Comparison of ENCODE assay signal across 21 cellular contexts in genomic region chr1:225860107-225860506, GRCh38. TPM values are rescaled to one million over a fixed set of nuclear protein-coding genes. Genes with fewer than 3 reads are reported as not detected.
DNase-seq lines count a peak whose midpoint lies in the region; ATAC-seq lines count a peak whose summit lies in the region.
"Had no signal": no experiment of that assay in that cellular context is flagged by ENCODE, and none has a peak within 500 bp of the region (broad histone marks: within the 10 kb centered on the region; RNA-seq: fewer than 3 reads in every experiment).

No MANE protein-coding gene starts in this region.

- CTCF ChIA-PET in activated naive CD4-positive, alpha-beta T cell treated with anti-CD3 and anti-CD28 coated beads for 36 hours (lab: Charles Lee), result interaction anchor here (0.7 kb wide), 1 partner anchor 51 kb away, joined by 3 read pairs; no protein-coding TSS in a partner anchor
- CTCF ChIA-PET in T-cell (lab: Charles Lee), result interaction anchor here in 1 of 2 donors (0.6 kb wide), 1 partner anchor 80 kb away, joined by 7 read pairs; no protein-coding TSS in a partner anchor

- no peaks in the 10 kb centered on the region for H3K27me3 Mint-ChIP-seq in activated naive CD4-positive, alpha-beta T cell treated with anti-CD3 and anti-CD28 coated beads for 36 hours (ENCODE audit: low read depth)
- no peaks in the 10 kb centered on the region for H3K27me3 Mint-ChIP-seq in T-cell
- no peaks in the 10 kb centered on the region for H3K27me3 Mint-ChIP-seq in naive thymus-derived CD8-positive, alpha-beta T cell
- H3K27me3 Mint-ChIP-seq: IgD-negative memory B cell had no signal

- no peak for DNase-seq in activated naive CD4-positive, alpha-beta T cell treated with anti-CD3 and anti-CD28 coated beads for 36 hours
- no peak for DNase-seq in activated naive CD4-positive, alpha-beta T cell treated with Interleukin-2 at 50 U/mL for 16 hours
- DNase-seq in T-cell (no peak), substantia nigra (lab: John Stamatoyannopoulos, UW) (no peak), glomerular visceral epithelial cell (ENCODE audit: extremely low spot score) (no peak), iPS-NIHi11 (ENCODE audit: low spot score) (no peak)
- peak in 1 of 10 donors; percentile 43 for DNase-seq in naive thymus-derived CD8-positive, alpha-beta T cell
- DNase-seq: DMS153, DND-41, NCI-H1048, NCI-H1417, NCI-H1694, NCI-H2029 treated with DMSO at 0.1 percent for 48 hours, NCI-H2227 treated with DMSO at 0.1 percent for 48 hours, NCI-H526 treated with DMSO at 0.1 percent for 48 hours, RPMI8226, SHP77 had no signal

- no peaks in the 10 kb centered on the region for H3K9me3 Mint-ChIP-seq in activated naive CD4-positive, alpha-beta T cell treated with anti-CD3 and anti-CD28 coated beads for 36 hours
- H3K9me3 Mint-ChIP-seq in T-cell, result no peaks in the 10 kb centered on the region
- no peaks in the 10 kb centered on the region for H3K9me3 Mint-ChIP-seq in naive thymus-derived CD8-positive, alpha-beta T cell
- H3K9me3 Mint-ChIP-seq: IgD-negative memory B cell had no signal

- intact Hi-C loops in activated naive CD4-positive, alpha-beta T cell treated with anti-CD3 and anti-CD28 coated beads for 36 hours (cut with micrococcal nuclease), result no loop called here

- POLR2A ChIA-PET in T-cell (lab: Charles Lee), result no interaction called here
- POLR2A ChIA-PET in naive thymus-derived CD8-positive, alpha-beta T cell (lab: Charles Lee), result interaction anchor here (1.2 to 3.2 kb wide), 6 partner anchors 10 to 37 kb away, joined by 3 to 12 read pairs (median 7); partner anchors contain the start of gene TMEM63A

- ATAC-seq in T-cell (replicated peaks in 1 of 4), result no peak
- no peak for ATAC-seq in naive thymus-derived CD8-positive, alpha-beta T cell

- no peak overlapping the region for H3K4me3 Mint-ChIP-seq in activated naive CD4-positive, alpha-beta T cell treated with anti-CD3 and anti-CD28 coated beads for 36 hours
- H3K4me3 Mint-ChIP-seq in T-cell, result no peak overlapping the region
- H3K4me3 Mint-ChIP-seq in naive thymus-derived CD8-positive, alpha-beta T cell, result no peak overlapping the region
- H3K4me3 Mint-ChIP-seq: IgD-negative memory B cell had no signal

- H3K36me3 Mint-ChIP-seq in activated naive CD4-positive, alpha-beta T cell treated with anti-CD3 and anti-CD28 coated beads for 36 hours (ENCODE audit: low read depth), result peaks cover 13% of the 10 kb centered on the region
- peaks cover 42% of the 10 kb centered on the region for H3K36me3 Mint-ChIP-seq in T-cell
- peaks cover 0 to 95% (median 29%) of the 10 kb centered on the region in 3 donors for H3K36me3 Mint-ChIP-seq in naive thymus-derived CD8-positive, alpha-beta T cell

- H3K27ac ChIP-seq in substantia nigra (ENCODE audit: low read depth, low read length, poor library complexity, severe bottlenecking), result peak overlapping the region; percentile 2
- H3K27ac ChIP-seq: KMS-11 had no signal

- H3K27ac Mint-ChIP-seq in activated naive CD4-positive, alpha-beta T cell treated with anti-CD3 and anti-CD28 coated beads for 36 hours, result peak overlapping the region; percentile 24
- peak overlapping the region; percentile 16 to 49 for H3K27ac Mint-ChIP-seq in T-cell
- H3K27ac Mint-ChIP-seq in naive thymus-derived CD8-positive, alpha-beta T cell, result peak overlapping the region in 6 of 10 donors; percentile 34 to 75 (median 64)
- H3K27ac Mint-ChIP-seq: IgD-negative memory B cell had no signal

- peaks cover 15% of the 10 kb centered on the region for H3K4me1 Mint-ChIP-seq in activated naive CD4-positive, alpha-beta T cell treated with anti-CD3 and anti-CD28 coated beads for 36 hours (ENCODE audit: low read depth)
- H3K4me1 Mint-ChIP-seq in T-cell, result peaks cover 15 to 37% (median 35%) of the 10 kb centered on the region in 3 donors
- H3K4me1 Mint-ChIP-seq in naive thymus-derived CD8-positive, alpha-beta T cell, result peaks cover 7 to 27% (median 19%) of the 10 kb centered on the region in 4 donors

RNA-seq across cellular contexts. Expression of gene TMEM63A, which starts 22.1 kb away (rescaled TPM):
- total RNA-seq in activated naive CD4-positive, alpha-beta T cell treated with anti-CD3 and anti-CD28 coated beads for 36 hours, result 10 to 100 TPM; 34.3 to 34.7 TPM
- 100 to 1,000 TPM; 332 to 473 (median 390) TPM for total RNA-seq in T-cell
- 100 to 1,000 TPM; 427 to 436 TPM for total RNA-seq in naive thymus-derived CD8-positive, alpha-beta T cell
- 10 to 100 TPM; 34.4 to 53.5 (median 45.1) TPM for polyA plus RNA-seq in naive thymus-derived CD8-positive, alpha-beta T cell

RNA-seq across cellular contexts. Expression of gene LEFTY1, which starts 28.8 kb away (rescaled TPM):
- under 1 TPM in 1 of 2 experiments, not detected in 1; 0.22 TPM for total RNA-seq in activated naive CD4-positive, alpha-beta T cell treated with anti-CD3 and anti-CD28 coated beads for 36 hours
- under 1 TPM; 0.23 to 0.63 (median 0.35) TPM for total RNA-seq in T-cell
- not detected for total RNA-seq in naive thymus-derived CD8-positive, alpha-beta T cell
- polyA plus RNA-seq in naive thymus-derived CD8-positive, alpha-beta T cell, result under 1 TPM in 1 of 3 donors, not detected in 2; 0.22 TPM
- total RNA-seq: A172, NCI-H460 had no signal
- polyA plus RNA-seq: IgD-negative memory B cell had no signal

RNA-seq across cellular contexts. Expression of gene EPHX1, which starts 50.2 kb away (rescaled TPM):
- total RNA-seq in activated naive CD4-positive, alpha-beta T cell treated with anti-CD3 and anti-CD28 coated beads for 36 hours, result 1 to 10 TPM; 3.8 to 5.0 TPM
- 1 to 10 TPM in 4 of 5 donors, under 1 TPM in 1; 0.98 to 5.2 (median 3.7) TPM for total RNA-seq in T-cell
- total RNA-seq in naive thymus-derived CD8-positive, alpha-beta T cell, result 1 to 10 TPM; 5.4 to 5.9 TPM
- 1 to 10 TPM; 1.6 to 2.8 (median 2.0) TPM for polyA plus RNA-seq in naive thymus-derived CD8-positive, alpha-beta T cell

Comparison
In these comparisons a context has a peak if more than half of its experiments do, and no peak if none do; other contexts are left out.
1. RNA of gene TMEM63A, which starts 22.1 kb away (total RNA-seq): 427 to 436 TPM in naive thymus-derived CD8-positive, alpha-beta T cell and 332 to 473 TPM in T-cell; 34.3 to 34.7 TPM in activated naive CD4-positive, alpha-beta T cell treated with anti-CD3 and anti-CD28 coated beads for 36 hours; every median in the first group is over 4 times any median in the second.
2. Peak in every context shown above with its lines, with median percentiles within 50 percentile points of each other: H3K27ac Mint-ChIP-seq.